Comparison of ENCODE assay signal across 18 cellular contexts in genomic region chr14:54942913-54943312, GRCh38. TPM values are rescaled to one million over a fixed set of nuclear protein-coding genes. Genes with fewer than 3 reads are reported as not detected.
DNase-seq lines count a peak whose midpoint lies in the region; ATAC-seq, FAIRE-seq and TF ChIP-seq lines count a peak whose summit lies in the region.
"Had no signal": no experiment of that assay in that cellular context is flagged by ENCODE, and none has a peak within 500 bp of the region (broad histone marks: within the 10 kb centered on the region; RNA-seq: fewer than 3 reads in every experiment).

No MANE protein-coding gene starts in this region.

- H3F3A ChIP-seq in PC-9 (ENCODE audit: insufficient read depth, low read depth): no peaks in the 10 kb centered on the region; the same call in 1 of the 2 replicates

- FAIRE-seq in GM18507 (lab: Jason Lieb, UNC): peak; percentile 74

- H3K27ac ChIP-seq in PC-9: no peak overlapping the region
- no peak overlapping the region for H3K27ac ChIP-seq in tibial nerve
- H3K27ac ChIP-seq in tibial artery: no peak overlapping the region
- no peak overlapping the region for H3K27ac ChIP-seq in foreskin keratinocyte
- H3K27ac ChIP-seq: Peyer's patch, SJCRH30 had no signal

- no peak overlapping the region for H3K4me2 ChIP-seq in PC-9

- H3K4me3 ChIP-seq in PC-9: no peak overlapping the region
- no peak overlapping the region for H3K4me3 ChIP-seq in tibial nerve
- H3K4me3 ChIP-seq in tibial artery: no peak overlapping the region
- H3K4me3 ChIP-seq: HAP-1, Peyer's patch, SJCRH30 had no signal

- ATAC-seq in WTC11 (no peak; the same call in 1 of the 2 replicates), naive B cell (ENCODE audit: low read depth in 2 of 2) (peak; percentile 79 to 80), foreskin keratinocyte (no peak)

- no peak overlapping the region for H3K4me3 Mint-ChIP-seq in WTC11
- H3K4me3 Mint-ChIP-seq in naive B cell: no peak overlapping the region

- H3K27me3 Mint-ChIP-seq in WTC11 (ENCODE audit: low read depth): no peaks in the 10 kb centered on the region
- H3K27me3 Mint-ChIP-seq in naive B cell: no peaks in the 10 kb centered on the region

- CTCF ChIA-PET in WTC11 (lab: Charles Lee): no interaction called here
- CTCF ChIA-PET in PC-9 (lab: Charles Lee): no interaction called here

- H3K27me3 ChIP-seq in PC-9 (ENCODE audit: insufficient read depth, low read depth): no peaks in the 10 kb centered on the region
- no peaks in the 10 kb centered on the region for H3K27me3 ChIP-seq in tibial nerve
- no peaks in the 10 kb centered on the region for H3K27me3 ChIP-seq in tibial artery
- H3K27me3 ChIP-seq in foreskin keratinocyte: no peaks in the 10 kb centered on the region
- H3K27me3 ChIP-seq: Peyer's patch, SJCRH30 had no signal

- no peak for TF ChIP-seq EP300 in tibial nerve (IDR thresholded peaks at IDR 0.05)

- no peaks in the 10 kb centered on the region for H4K20me1 ChIP-seq in PC-9 (ENCODE audit: insufficient read depth)

- peaks cover 40% of the 10 kb centered on the region for H3K36me3 Mint-ChIP-seq in WTC11
- peaks cover 0 to 4% of the 10 kb centered on the region in 2 donors for H3K36me3 Mint-ChIP-seq in naive B cell

- no peaks in the 10 kb centered on the region for H3K79me2 ChIP-seq in PC-9 (ENCODE audit: low read depth)

- H3K27ac Mint-ChIP-seq in WTC11: peak overlapping the region; percentile 5
- peak overlapping the region in 2 of 6 donors; percentile 46 to 87 for H3K27ac Mint-ChIP-seq in naive B cell

- 77 to 86% methylated on average over 4 of the region's 4 CpGs for WGBS in tibial nerve, 2 donors

- peaks cover 17% of the 10 kb centered on the region for H3K4me1 Mint-ChIP-seq in WTC11
- H3K4me1 Mint-ChIP-seq in naive B cell: peaks cover 8 to 16% (median 16%) of the 10 kb centered on the region in 3 donors

- POLR2A ChIA-PET in WTC11 (lab: Charles Lee) (no interaction called here), PC-9 (lab: Charles Lee; ENCODE audit: unreplicated experiment) (no interaction called here)

- no TSS peak for BruUV-seq in PC-9 (replicated peaks; lab: Mats Ljungman, UMichigan)

- H3K36me3 ChIP-seq in PC-9 (ENCODE audit: low read depth): no peaks in the 10 kb centered on the region
- peaks cover 0 to 15% (median 0%) of the 10 kb centered on the region in 3 donors for H3K36me3 ChIP-seq in tibial nerve
- no peaks in the 10 kb centered on the region for H3K36me3 ChIP-seq in tibial artery
- H3K36me3 ChIP-seq: Peyer's patch had no signal

- no peak for DNase-seq in GM18507 (ENCODE audit: extremely low spot score, insufficient read length, low read depth)
- DNase-seq in NOMO-1 (lab: John Stamatoyannopoulos, UW; ENCODE audit: unreplicated experiment in 2 of 2): peak; percentile 66 to 83
- no peak for DNase-seq in WTC11 (ENCODE audit: low spot score)
- DNase-seq in naive B cell: peak; percentile 3
- DNase-seq in PC-9: no peak
- no peak for DNase-seq in tibial nerve (ENCODE audit: low spot score in 2 of 2)
- no peak for DNase-seq in tibial artery
- no peak for DNase-seq in foreskin keratinocyte
- DNase-seq: ACHN, Kasumi-1, NCI-H1048, NCI-H146, NCI-H2081 treated with DMSO at 0.1 percent for 48 hours, NCI-H226, NCI-H526 treated with DMSO at 0.1 percent for 48 hours, Peyer's patch, SJCRH30 had no signal

- H3K9me2 ChIP-seq in PC-9 (ENCODE audit: insufficient read depth): no peaks in the 10 kb centered on the region

- TF ChIP-seq CTCF in WTC11 (IDR thresholded peaks at IDR 0.05) (no peak), PC-9 (conservative IDR thresholded peaks at IDR 0.05) (no peak), tibial nerve (IDR thresholded peaks at IDR 0.05) (no peak), tibial artery (IDR thresholded peaks at IDR 0.05) (no peak), foreskin keratinocyte (conservative IDR thresholded peaks at IDR 0.05) (no peak)

- no peaks in the 10 kb centered on the region for H3K9me3 Mint-ChIP-seq in WTC11
- H3K9me3 Mint-ChIP-seq in naive B cell: no peaks in the 10 kb centered on the region

- H3K9me3 ChIP-seq in PC-9 (ENCODE audit: insufficient read depth, low read depth) (no peaks in the 10 kb centered on the region), tibial nerve (no peaks in the 10 kb centered on the region), tibial artery (no peaks in the 10 kb centered on the region)
- H3K9me3 ChIP-seq: HAP-1, Peyer's patch, SJCRH30 had no signal

- H3K4me1 ChIP-seq in PC-9 (replicated peaks; ENCODE audit: insufficient read depth) (no peaks in the 10 kb centered on the region), tibial nerve (no peaks in the 10 kb centered on the region), tibial artery (no peaks in the 10 kb centered on the region), foreskin keratinocyte (no peaks in the 10 kb centered on the region)
- H3K4me1 ChIP-seq: Peyer's patch, SJCRH30 had no signal

- H2AFZ ChIP-seq in PC-9: no peak overlapping the region

- intact Hi-C loops in PC-9 (cut with micrococcal nuclease; ENCODE audit: unreplicated experiment): no loop called here
- intact Hi-C loops in tibial artery (cut with DNase I; ENCODE audit: low total_unique reads): no loop called here

- no peak for TF ChIP-seq POLR2A in tibial nerve (IDR thresholded peaks at IDR 0.05)

TF ChIP-seq in WTC11, 78 proteins besides CTCF, POLR2A, EP300 and RAD21:
- TF ChIP-seq NFYB (CRISPR knock-in tag; conservative IDR thresholded peaks at IDR 0.05; ENCODE audit: low read depth): no peak

RNA-seq across cellular contexts. Expression of gene GCH1, which starts 40.3 kb away (rescaled TPM):
- total RNA-seq in WTC11 (2021) (9.2 to 10.3 TPM (median 9.8 TPM) in 3 replicates), PC-9 (2021) (4.1 and 5.1 TPM in 2 replicates), tibial nerve (10 to 100 TPM in 1 of 4 donors, 1 to 10 TPM in 3; 6.9 to 13.2 (median 8.1) TPM), foreskin keratinocyte (3.8 and 4.4 TPM in 2 replicates)
- polyA plus RNA-seq in naive B cell (ENCODE audit: low read depth in 6 of 6) (10 to 100 TPM; 18.8 to 31.2 (median 27.8) TPM), foreskin keratinocyte (2.8 and 3.1 TPM in 2 replicates)

Comparison
In these comparisons a context has a peak if more than half of its experiments do, and no peak if none do; other contexts are left out.
1. DNase-seq: peak in NOMO-1 (2 of 2) and naive B cell (single experiment); none in GM18507 (single experiment), WTC11 (single experiment), PC-9 (0 of 2), tibial nerve (0 of 2), tibial artery (0 of 2) and foreskin keratinocyte (0 of 2).
2. ATAC-seq: peak in naive B cell (2 of 2); none in WTC11 (single experiment) and foreskin keratinocyte (single experiment).